ENCODE assay signal across 8 cellular contexts in the genomic region with DNA sequence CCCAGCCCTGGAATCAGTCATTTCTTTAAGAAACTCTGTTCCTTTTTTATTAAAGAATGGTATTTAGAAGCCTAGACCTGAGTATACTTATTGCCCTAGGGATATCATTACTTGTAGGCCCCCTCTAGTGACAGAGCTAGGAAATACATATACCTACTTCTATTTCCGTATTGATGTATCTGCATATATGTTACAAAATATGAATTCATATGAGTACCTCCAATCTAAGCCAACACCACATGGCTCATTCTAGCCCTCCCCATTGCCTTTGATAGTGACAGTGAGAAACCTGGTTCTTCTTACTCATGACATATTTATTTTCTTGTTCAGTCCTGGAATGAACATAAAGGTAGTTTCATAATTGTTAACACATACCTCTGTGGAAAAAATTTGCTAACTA.
DNase-seq lines count a peak whose midpoint lies in the region; ATAC-seq, FAIRE-seq and TF ChIP-seq lines count a peak whose summit lies in the region.

No MANE protein-coding gene starts in this region.

- CTCF ChIA-PET in HepG2 (lab: Yijun Ruan, JAX; ENCODE audit: low intra/inter-chr PET ratio, low total read pairs) = interaction anchor here (1.2 to 1.5 kb wide), 2 partner anchors 183 to 341 kb away, joined by 4 to 7 read pairs; no protein-coding TSS in a partner anchor

- no peaks in the 10 kb centered on the region for H4K20me1 ChIP-seq in HepG2 (ENCODE audit: insufficient read depth, low read length)

- H3K79me2 ChIP-seq in HepG2 (ENCODE audit: insufficient read depth, low read length) = no peaks in the 10 kb centered on the region

- FAIRE-seq in HepG2 (lab: Jason Lieb, UNC) = no peak

- peak; percentile 14 to 52 (median 34) for TF ChIP-seq CTCF in adrenal gland (IDR thresholded peaks at IDR 0.05)
- peak; percentile 55 for TF ChIP-seq CTCF in HepG2 (CRISPR knock-in tag; IDR thresholded peaks at IDR 0.05)

- H3K27ac ChIP-seq in adrenal gland (no peak overlapping the region), HepG2 (ENCODE audit: extremely low read length, insufficient read depth, low read length) (no peak overlapping the region)

- ATAC-seq in GM21825 (IDR thresholded peaks at IDR 0.05; ENCODE audit: unreplicated experiment) (peak; percentile 69), HepG2 (peak; percentile 67), HG02759 (IDR thresholded peaks at IDR 0.05; ENCODE audit: unreplicated experiment) (no peak), GM19035 (IDR thresholded peaks at IDR 0.05; ENCODE audit: unreplicated experiment) (no peak)

- POLR2A ChIA-PET in HepG2 (lab: Yijun Ruan, JAX) = no interaction called here

- WGBS in adrenal gland, 4 donors = 36 to 40% (median 38%) methylated on average over 1 of the region's 1 CpG
- WGBS in HepG2 (ENCODE audit: low lambda C conversion rate) = 66% methylated on average over 1 of the region's 1 CpG

- H3K9me3 ChIP-seq in adrenal gland (replicated peaks in 1 of 3) (no peaks in the 10 kb centered on the region), HepG2 (ENCODE audit: low read length) (peaks cover 10% of the 10 kb centered on the region)

- H3K4me1 ChIP-seq in adrenal gland (replicated peaks in 1 of 2) (no peaks in the 10 kb centered on the region), HepG2 (ENCODE audit: insufficient read depth, low read length) (no peaks in the 10 kb centered on the region)

- DNase-seq in DMS53 treated with DMSO at 0.1 percent for 48 hours (lab: John Stamatoyannopoulos, UW; ENCODE audit: unreplicated experiment) (peak; percentile 43), NCI-H446 treated with DMSO at 0.1 percent for 48 hours (lab: John Stamatoyannopoulos, UW) (peak; percentile 27), adrenal gland (no peak), HepG2 (ENCODE audit: low spot score) (peak; percentile 35), GM19240 (ENCODE audit: insufficient read length, low spot score) (no peak)

- H3K9ac ChIP-seq in HepG2 (ENCODE audit: insufficient read depth, low read depth, low read length) = no peak overlapping the region

- no peak overlapping the region for H2AFZ ChIP-seq in HepG2 (ENCODE audit: low read length)

- intact Hi-C loops in adrenal gland (cut with DNase I) = loop anchor here in 1 of 2 donors (10.0 kb wide), 2 partner anchors 184 to 254 kb away; no protein-coding TSS in a partner anchor
- intact Hi-C loops in HepG2 (cut with micrococcal nuclease; ENCODE audit: unreplicated experiment) = no loop called here

- in situ Hi-C loops in HepG2 (cut with HindIII; ENCODE audit: extremely low pct_ligation_motif_present, low pct_unique_long_range_greater_than_20kb) = no loop called here

- TF ChIP-seq EP300 in HepG2 (IDR thresholded peaks at IDR 0.05; ENCODE audit: low read depth in 2 of 2, low read length in 2 of 2) (no peak), HepG2 (CRISPR knock-in tag; IDR thresholded peaks at IDR 0.05; ENCODE audit: borderline replicate concordance) (no peak)

- H3K27me3 ChIP-seq in adrenal gland = no peaks in the 10 kb centered on the region
- no peaks in the 10 kb centered on the region for H3K27me3 ChIP-seq in HepG2 (ENCODE audit: control insufficient read depth in 1 of 2, insufficient read depth in 2 of 2, low read length in 2 of 2)

- H3K4me2 ChIP-seq in HepG2 (ENCODE audit: low read depth, low read length) = no peak overlapping the region

- BruUV-seq in HepG2 (replicated peaks; lab: Mats Ljungman, UMichigan) = no TSS peak

- TF ChIP-seq RAD21 in HepG2 (CRISPR knock-in tag; IDR thresholded peaks at IDR 0.05) = no peak

- H3K4me3 ChIP-seq in adrenal gland (no peak overlapping the region), HepG2 (replicated peaks in 1 of 3; ENCODE audit: insufficient read depth in 1 of 3, low read depth in 2 of 3, low read length in 3 of 3) (no peak overlapping the region)

- H3K36me3 ChIP-seq in adrenal gland (replicated peaks in 1 of 2) = no peaks in the 10 kb centered on the region
- no peaks in the 10 kb centered on the region for H3K36me3 ChIP-seq in HepG2 (replicated peaks in 1 of 2; ENCODE audit: control insufficient read depth in 1 of 2, insufficient read depth in 2 of 2, low read length in 2 of 2)

- TF ChIP-seq POLR2A in adrenal gland (IDR thresholded peaks at IDR 0.05) (no peak), HepG2 (IDR thresholded peaks at IDR 0.05; ENCODE audit: insufficient read depth in 1 of 2, low read depth in 2 of 2, low read length in 2 of 2) (no peak)

TF ChIP-seq in HepG2, 621 proteins besides CTCF, POLR2A, EP300 and RAD21:
- peak; percentile 44 for TF ChIP-seq STAG1 (CRISPR knock-in tag; IDR thresholded peaks at IDR 0.05)
- peak; percentile 23; the same call in 1 of the 2 replicates for TF ChIP-seq SMC3 (IDR thresholded peaks at IDR 0.05; ENCODE audit: low read length)
- TF ChIP-seq SOX13 (IDR thresholded peaks at IDR 0.05) = no peak
- no peak for TF ChIP-seq SOX13 (CRISPR knock-in tag; conservative IDR thresholded peaks at IDR 0.05 in 1 of 2, IDR thresholded peaks at IDR 0.05 in 1 of 2)
- no peak for TF ChIP-seq NR2F1 (CRISPR knock-in tag; IDR thresholded peaks at IDR 0.05)
- TF ChIP-seq RXRA (CRISPR knock-in tag; IDR thresholded peaks at IDR 0.05) = no peak

Comparison
In these comparisons a context has a peak if more than half of its experiments do, and no peak if none do; other contexts are left out.
1. DNase-seq: peak in DMS53 treated with DMSO at 0.1 percent for 48 hours (single experiment), NCI-H446 treated with DMSO at 0.1 percent for 48 hours (single experiment) and HepG2 (single experiment); none in adrenal gland (0 of 7) and GM19240 (single experiment).
2. ATAC-seq: peak in GM21825 (single experiment) and HepG2 (single experiment); none in HG02759 (single experiment) and GM19035 (single experiment).